In genomic region chr7:123860848-123861247, GRCh38 we compare ENCODE assay signal across 1 cellular context.
TF ChIP-seq lines count a peak whose summit lies in the region.

No MANE protein-coding gene starts in this region.

TF ChIP-seq in H1, 55 proteins besides CTCF, POLR2A, EP300 and RAD21 (continued from another document):
- no peak for TF ChIP-seq E2F6 (IDR thresholded peaks at IDR 0.05)
